ENCODE assay signal across 12 cellular contexts in the genomic region with DNA sequence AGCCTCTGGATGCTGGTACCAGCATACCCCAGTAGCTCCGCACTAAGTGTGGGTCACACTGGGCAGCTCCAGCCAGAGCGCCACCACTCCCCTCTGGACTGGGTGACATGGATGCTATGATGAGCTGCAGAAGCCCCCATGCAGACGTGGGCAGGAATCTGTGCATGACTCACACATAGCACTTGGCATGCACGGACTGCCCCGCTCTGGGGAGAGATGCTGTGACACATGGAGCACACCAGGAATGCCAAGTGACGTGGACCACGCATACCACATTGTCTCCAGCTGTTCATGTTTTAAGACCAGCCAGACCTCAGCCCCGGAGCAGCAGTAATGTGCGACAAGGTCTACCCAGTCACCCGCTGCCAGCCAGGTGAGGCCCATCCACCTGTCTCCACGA.
A peak's percentile ranks its signal among the peaks of the same experiment; 100 is the strongest.
DNase-seq lines count a peak whose midpoint lies in the region; ATAC-seq and TF ChIP-seq lines count a peak whose summit lies in the region.
"Had no signal": no experiment of that assay in that cellular context is flagged by ENCODE, and none has a peak within 500 bp of the region (broad histone marks: within the 10 kb centered on the region; RNA-seq: fewer than 3 reads in every experiment).

No MANE protein-coding gene starts in this region.

- ATAC-seq in omental fat pad (ENCODE audit: low FRiP score), result no peak
- no peak for ATAC-seq in GM21825 (IDR thresholded peaks at IDR 0.05; ENCODE audit: unreplicated experiment)

- TF ChIP-seq CTCF in BJ (IDR thresholded peaks at IDR 0.05; ENCODE audit: insufficient read depth, low read depth, low read length) (no peak), astrocyte of the spinal cord (IDR thresholded peaks at IDR 0.05; ENCODE audit: low read depth, low read length) (no peak), omental fat pad (IDR thresholded peaks at IDR 0.05) (no peak)

- H3K36me3 ChIP-seq in BJ (ENCODE audit: control insufficient read depth, insufficient read depth, low read length), result no peaks in the 10 kb centered on the region
- H3K36me3 ChIP-seq: vagina had no signal

- POLR2A ChIA-PET in BJ (lab: Charles Lee), result no interaction called here

- H3K4me3 ChIP-seq in BJ (ENCODE audit: low read depth, low read length), result no peak overlapping the region
- H3K4me3 ChIP-seq in astrocyte of the spinal cord (ENCODE audit: low read depth, low read length), result no peak overlapping the region
- H3K4me3 ChIP-seq: skin epidermis, vagina had no signal

- CTCF ChIA-PET in BJ (lab: Yijun Ruan, JAX), result no interaction called here

- H3K27me3 ChIP-seq in BJ (ENCODE audit: control insufficient read depth, insufficient read depth, low read length), result no peaks in the 10 kb centered on the region; the same call in 1 of the 2 replicates
- H3K27me3 ChIP-seq: vagina had no signal

- in situ Hi-C loops in astrocyte of the spinal cord (cut with HindIII; ENCODE audit: low sequenced_read_pairs), result no loop called here

- peak; percentile 39 for DNase-seq in BJ (ENCODE audit: low read depth)
- peak; percentile 18 for DNase-seq in HS-5 (ENCODE audit: low read depth)
- peak; percentile 45 for DNase-seq in astrocyte of the spinal cord (ENCODE audit: low read depth, low spot score)
- peak; percentile 59 for DNase-seq in myocyte (ENCODE audit: low read depth)
- DNase-seq in dedifferentiated amniotic fluid mesenchymal stem cell (ENCODE audit: extremely low spot score), result no peak
- DNase-seq in NCI-H226, result no peak
- DNase-seq in omental fat pad (ENCODE audit: low spot score), result no peak
- DNase-seq: NCI-H1105 treated with DMSO at 0.1 percent for 48 hours, NCI-H69 had no signal

Comparison
In these comparisons a context has a peak if more than half of its experiments do, and no peak if none do; other contexts are left out.
1. DNase-seq: peak in BJ (single experiment), HS-5 (single experiment), astrocyte of the spinal cord (single experiment) and myocyte (single experiment); none in dedifferentiated amniotic fluid mesenchymal stem cell (single experiment), NCI-H226 (single experiment) and omental fat pad (single experiment).